15 cellular contexts compared by ENCODE assay signal in the genomic region with DNA sequence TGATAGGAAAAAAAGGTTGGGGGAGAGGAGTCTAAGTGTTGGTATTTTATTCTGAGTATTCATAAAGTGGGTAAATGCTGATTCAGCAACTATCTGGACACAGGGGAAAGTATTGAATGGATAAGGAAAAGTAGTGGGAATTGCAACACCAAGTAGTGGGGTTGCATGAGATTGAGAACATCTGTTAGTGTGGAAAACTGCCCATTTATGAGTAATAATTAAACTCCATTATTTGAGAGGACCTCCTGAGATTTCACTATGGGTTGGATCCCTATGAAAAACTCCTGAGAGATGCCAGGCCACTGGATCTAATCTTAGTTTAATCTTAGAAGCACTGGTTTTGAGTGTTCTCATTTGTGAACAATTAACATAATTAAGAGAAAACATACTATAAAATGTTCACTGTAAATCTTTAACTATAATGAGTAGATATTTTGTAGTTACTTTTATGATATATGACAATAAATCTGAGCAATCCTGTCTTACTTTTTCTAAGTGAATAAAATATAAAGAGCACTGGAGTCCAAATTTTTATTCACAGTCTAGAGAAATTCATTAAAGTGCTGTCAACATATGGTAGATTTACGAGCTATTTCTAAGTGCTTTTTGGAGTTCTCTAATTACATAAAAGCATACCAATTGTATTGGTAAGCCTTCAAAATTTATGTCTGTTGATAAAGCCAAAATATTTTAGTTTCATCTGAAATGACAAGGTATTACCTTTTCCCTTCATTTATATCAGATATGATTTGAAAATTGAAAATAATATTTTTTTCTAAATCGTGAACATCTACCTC.
A peak's percentile ranks its signal among the peaks of the same experiment; 100 is the strongest.
DNase-seq lines count a peak whose midpoint lies in the region; ATAC-seq and TF ChIP-seq lines count a peak whose summit lies in the region.
"Had no signal": no experiment of that assay in that cellular context is flagged by ENCODE, and none has a peak within 500 bp of the region (broad histone marks: within the 10 kb centered on the region; RNA-seq: fewer than 3 reads in every experiment).

No MANE protein-coding gene starts in this region.

- in situ Hi-C loops in KBM-7 (cut with MboI; ENCODE audit: low pct_unique_long_range_greater_than_20kb, low sequenced_read_pairs) = no loop called here

- H2AK5ac ChIP-seq in mesenchymal stem cell (ENCODE audit: low read length, severe bottlenecking) = no peak overlapping the region

- H4K8ac ChIP-seq in mesenchymal stem cell (ENCODE audit: low read length) = no peak overlapping the region

- no peaks in the 10 kb centered on the region for H3K27me3 ChIP-seq in mesenchymal stem cell (ENCODE audit: control insufficient read depth in 1 of 2, insufficient read depth in 1 of 2, low read length in 2 of 2)

- H3K4me2 ChIP-seq in mesenchymal stem cell (ENCODE audit: low read length, poor library complexity, severe bottlenecking) = no peak overlapping the region

- no peaks in the 10 kb centered on the region for H3K4me1 ChIP-seq in mesenchymal stem cell (ENCODE audit: control insufficient read depth, insufficient read depth, low read depth, low read length)

- peaks cover 5 to 30% of the 10 kb centered on the region in 2 experiments for H3K36me3 ChIP-seq in mesenchymal stem cell (ENCODE audit: control insufficient read depth in 1 of 2, insufficient read depth in 2 of 2, low read depth in 1 of 2, low read length in 2 of 2)

- DNase-seq in AG09309 (ENCODE audit: low read depth) (peak; percentile 66), LHCN-M2 (ENCODE audit: low read depth) (peak; percentile 82), dedifferentiated amniotic fluid mesenchymal stem cell (ENCODE audit: extremely low spot score) (peak; percentile 60), mesenchymal stem cell (peak; percentile 63), coronary artery (ENCODE audit: low spot score) (no peak), KBM-7 (no peak), foreskin melanocyte (no peak)
- DNase-seq: activated CD8-positive, alpha-beta memory T cell treated with anti-CD3 and anti-CD28 coated beads, Interleukin-2, amount 50 U/mL, for 48 hours; activated naive CD8-positive, alpha-beta T cell treated with anti-CD3 and anti-CD28 coated beads, Interleukin-2, amount 10 ng/mL, durations not matched to agents 7 days and 5 days; hippocampal formation; NCI-H526; stimulated activated CD4-positive, alpha-beta T cell treated with anti-CD3 and anti-CD28 coated beads, Interleukin-2, amount 100 ng/mL, for 48 hours; stimulated activated naive B cell treated with anti-CD40 and anti-IgM and Interleukin-4, amounts not matched to agents 10 μg/mL and 1 μg/mL and 100 μg/mL, for 72 hours had no signal

- ATAC-seq in HG03571 (IDR thresholded peaks at IDR 0.05; ENCODE audit: unreplicated experiment) = no peak
- ATAC-seq: stimulated activated naive B cell treated with anti-CD40 and anti-IgM and Interleukin-4, amounts not matched to agents 10 μg/mL and 1 μg/mL and 100 μg/mL, for 72 hours had no signal

- H2AFZ ChIP-seq in mesenchymal stem cell (ENCODE audit: low read depth, low read length) = no peak overlapping the region

- H2BK120ac ChIP-seq in mesenchymal stem cell (ENCODE audit: low read depth, low read length) = no peak overlapping the region

- no peak overlapping the region for H3K18ac ChIP-seq in mesenchymal stem cell (ENCODE audit: low read depth in 1 of 2, low read length in 2 of 2)

- H3K79me1 ChIP-seq in mesenchymal stem cell (replicated peaks; ENCODE audit: low read length, poor library complexity, severe bottlenecking) = peaks cover 7% of the 10 kb centered on the region

- no peak overlapping the region for H2BK15ac ChIP-seq in mesenchymal stem cell (ENCODE audit: low read depth, poor library complexity, severe bottlenecking)

- H2BK5ac ChIP-seq in mesenchymal stem cell (ENCODE audit: low read depth, low read length, poor library complexity, severe bottlenecking) = no peak overlapping the region

- H3K27ac ChIP-seq in mesenchymal stem cell (ENCODE audit: low read length, poor library complexity, severe bottlenecking) (no peak overlapping the region), coronary artery (no peak overlapping the region)
- H3K27ac ChIP-seq: VCaP had no signal

- peak overlapping the region; percentile 67 for H3K9ac ChIP-seq in mesenchymal stem cell (ENCODE audit: low read length)

- no peak overlapping the region for H3K4me3 ChIP-seq in AG09309 (ENCODE audit: control insufficient read depth, low read depth, low read length)
- no peak overlapping the region for H3K4me3 ChIP-seq in mesenchymal stem cell (ENCODE audit: insufficient read depth in 1 of 2, low read depth in 1 of 2, low read length in 2 of 2)
- no peak overlapping the region for H3K4me3 ChIP-seq in coronary artery

- no peak overlapping the region for H4K91ac ChIP-seq in mesenchymal stem cell (ENCODE audit: low read length)

- no peak overlapping the region for H3K23ac ChIP-seq in mesenchymal stem cell (ENCODE audit: low read length in 2 of 2)

- TF ChIP-seq CTCF in AG09309 (IDR thresholded peaks at IDR 0.05; ENCODE audit: control insufficient read depth, insufficient read depth, low read depth, low read length, missing control alignments) (no peak), coronary artery (IDR thresholded peaks at IDR 0.05) (no peak)

- H2BK12ac ChIP-seq in mesenchymal stem cell (ENCODE audit: low read length in 2 of 2) = no peak overlapping the region

- 100% methylated on average over 1 of the region's 2 CpGs for WGBS in mesenchymal stem cell

- no peak overlapping the region for H3K4ac ChIP-seq in mesenchymal stem cell (ENCODE audit: low read depth in 1 of 2, low read length in 2 of 2)

- no peak overlapping the region for H3K14ac ChIP-seq in mesenchymal stem cell (ENCODE audit: low read length in 2 of 2)

- peaks cover 15% of the 10 kb centered on the region for H3K9me3 ChIP-seq in mesenchymal stem cell (ENCODE audit: control insufficient read depth, low read length)

Comparison
In these comparisons a context has a peak if more than half of its experiments do, and no peak if none do; other contexts are left out.
1. DNase-seq: peak in AG09309 (single experiment), LHCN-M2 (single experiment), dedifferentiated amniotic fluid mesenchymal stem cell (single experiment) and mesenchymal stem cell (single experiment); none in coronary artery (single experiment), KBM-7 (single experiment) and foreskin melanocyte (single experiment).